18 cellular contexts compared by ENCODE assay signal in the genomic region with DNA sequence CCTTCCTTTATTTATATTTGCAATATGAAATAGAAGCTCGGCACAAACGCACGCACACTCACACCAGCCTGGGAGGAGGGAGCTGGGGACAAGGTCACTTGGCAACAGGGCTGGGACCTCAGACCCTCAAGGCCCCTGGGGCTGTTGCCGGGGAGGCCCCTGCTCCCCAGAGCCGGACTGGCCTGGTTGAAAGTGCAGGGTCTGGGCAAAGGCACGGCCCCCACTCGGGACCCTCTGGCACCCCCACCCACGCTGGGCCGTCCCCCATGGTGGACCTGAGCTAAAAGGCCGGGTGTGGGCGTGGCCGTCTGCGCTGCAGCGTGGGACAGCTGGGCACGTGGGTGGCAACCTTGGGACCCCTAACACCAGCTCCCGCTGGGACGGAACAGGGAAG. TPM values are rescaled to one million over a fixed set of nuclear protein-coding genes. Genes with fewer than 3 reads are reported as not detected.
"Had no signal": no experiment of that assay in that cellular context is flagged by ENCODE, and none has a peak within 500 bp of the region (broad histone marks: within the 10 kb centered on the region; RNA-seq: fewer than 3 reads in every experiment).

No MANE protein-coding gene starts in this region.

- H3K9me3 Mint-ChIP-seq: central memory CD8-positive, alpha-beta T cell; dendritic cell treated with granulocyte-macrophage colony-stimulating factor and Interleukin-4, amounts not matched to agents 40 ng/mL and 50 ng/mL, for 4 days; neural progenitor cell; stimulated activated naive CD8-positive, alpha-beta T cell treated with anti-CD3 and anti-CD28 coated beads, Interleukin-15, amount 100 ng/mL, for 72 hours; WTC11 had no signal

- H3K36me3 ChIP-seq: neural progenitor cell, uterus had no signal

- H3K4me1 ChIP-seq: neural progenitor cell, pancreas, uterus had no signal

- H3K4me3 Mint-ChIP-seq: activated CD8-positive, alpha-beta T cell treated with anti-CD3 and anti-CD28 coated beads, Interleukin-2, amount 10 ng/mL, durations not matched to agents 7 days and 5 days; central memory CD8-positive, alpha-beta T cell; dendritic cell treated with granulocyte-macrophage colony-stimulating factor and Interleukin-4, amounts not matched to agents 40 ng/mL and 50 ng/mL, for 4 days; neural progenitor cell; WTC11 had no signal

- H3K27me3 ChIP-seq: neural progenitor cell, pancreas, uterus had no signal

- H3K27ac Mint-ChIP-seq: activated CD8-positive, alpha-beta T cell treated with anti-CD3 and anti-CD28 coated beads, Interleukin-2, amount 10 ng/mL, durations not matched to agents 7 days and 5 days; dendritic cell treated with granulocyte-macrophage colony-stimulating factor and Interleukin-4, amounts not matched to agents 40 ng/mL and 50 ng/mL, for 4 days; neural progenitor cell had no signal

- H3K4me2 ChIP-seq: neural progenitor cell had no signal

- H3K4me3 ChIP-seq: left ventricle myocardium inferior, neural progenitor cell, pancreas, uterus had no signal

- DNase-seq: activated CD4-positive, alpha-beta T cell treated with anti-CD3 and anti-CD28 coated beads for 48 hours; activated CD8-positive, alpha-beta memory T cell treated with anti-CD3 and anti-CD28 coated beads, Interleukin-2, amount 50 U/mL, for 48 hours; activated CD8-positive, alpha-beta T cell treated with anti-CD3 and anti-CD28 coated beads, Interleukin-2, amount 10 ng/mL, durations not matched to agents 7 days and 5 days; erythroblast; kidney; left ventricle myocardium inferior; mesendoderm; stimulated activated CD4-positive, alpha-beta T cell treated with anti-CD3 and anti-CD28 coated beads, Interleukin-15, amount 100 ng/mL, for 24 hours; stimulated activated CD4-positive, alpha-beta T cell treated with anti-CD3 and anti-CD28 coated beads, Interleukin-4, amount 100 ng/mL, for 24 hours; stimulated activated naive CD8-positive, alpha-beta T cell treated with anti-CD3 and anti-CD28 coated beads, Interleukin-15, amount 100 ng/mL, for 72 hours; T-helper 17 cell; uterus had no signal

- H2AFZ ChIP-seq: neural progenitor cell had no signal

- ATAC-seq: activated CD8-positive, alpha-beta T cell treated with anti-CD3 and anti-CD28 coated beads, Interleukin-2, amount 10 ng/mL, durations not matched to agents 7 days and 5 days; pancreas; stimulated activated naive CD8-positive, alpha-beta T cell treated with anti-CD3 and anti-CD28 coated beads, Interleukin-15, amount 100 ng/mL, for 72 hours; T-helper 17 cell; WTC11 had no signal

- H3K9ac ChIP-seq: neural progenitor cell had no signal

- H3K9me3 ChIP-seq: left ventricle myocardium inferior, pancreas, uterus had no signal

- H3K27ac ChIP-seq: left ventricle myocardium inferior, neural progenitor cell, pancreas, uterus had no signal

- FAIRE-seq: kidney, pancreas had no signal

- H3K27me3 Mint-ChIP-seq: central memory CD8-positive, alpha-beta T cell; dendritic cell treated with granulocyte-macrophage colony-stimulating factor and Interleukin-4, amounts not matched to agents 40 ng/mL and 50 ng/mL, for 4 days; stimulated activated naive CD8-positive, alpha-beta T cell treated with anti-CD3 and anti-CD28 coated beads, Interleukin-15, amount 100 ng/mL, for 72 hours; T-helper 17 cell had no signal

RNA-seq across cellular contexts. Expression of a gene that starts 20.5 kb away (rescaled TPM):
- total RNA-seq: activated CD8-positive, alpha-beta T cell treated with anti-CD3 and anti-CD28 coated beads, Interleukin-2, amount 10 ng/mL, durations not matched to agents 7 days and 5 days; T-helper 17 cell had no signal

RNA-seq across cellular contexts. Expression of a gene that starts 49.7 kb away (rescaled TPM):
- total RNA-seq: kidney, left ventricle myocardium inferior, skeletal muscle tissue had no signal
